In genomic region chr17:46120078-46120477, GRCh38 we compare ENCODE assay signal across 1 cellular context.
TF ChIP-seq lines count a peak whose summit lies in the region.

No MANE protein-coding gene starts in this region.

TF ChIP-seq in GM23338, 12 proteins besides CTCF, POLR2A, EP300 and RAD21 (continued from another document):
- TF ChIP-seq ZNF462 (CRISPR knock-in tag; IDR thresholded peaks at IDR 0.05) (no peak), JUNB (IDR thresholded peaks at IDR 0.05; ENCODE audit: unreplicated experiment) (no peak), EZH2phosphoT487 (IDR thresholded peaks at IDR 0.05; ENCODE audit: unreplicated experiment) (no peak), CREB1 (CRISPR knock-in tag; IDR thresholded peaks at IDR 0.05; ENCODE audit: low read depth) (no peak)
